ENCODE assay signal across 1 cellular context in genomic region chr10:71631007-71631859, GRCh38.
A peak's percentile ranks its signal among the peaks of the same experiment; 100 is the strongest.
TF ChIP-seq lines count a peak whose summit lies in the region.

No MANE protein-coding gene starts in this region.

TF ChIP-seq in HEK293, 187 proteins besides CTCF, POLR2A, EP300 and RAD21 (continued from another document and continues in another):
- TF ChIP-seq ZEB2 (tag by site-specific recombination; IDR thresholded peaks at IDR 0.05) (no peak), AEBP2 (tag by site-specific recombination; IDR thresholded peaks at IDR 0.05; ENCODE audit: borderline replicate concordance) (no peak), SCRT2 (tag by site-specific recombination; IDR thresholded peaks at IDR 0.05) (no peak), ATF2 (tag by site-specific recombination; IDR thresholded peaks at IDR 0.05; ENCODE audit: low read depth) (no peak), ZBTB10 (tag by site-specific recombination; IDR thresholded peaks at IDR 0.05) (no peak), WT1 (tag by site-specific recombination; IDR thresholded peaks at IDR 0.05) (peak; percentile 95), MZF1 (tag by site-specific recombination; IDR thresholded peaks at IDR 0.05; ENCODE audit: borderline replicate concordance) (no peak; the same call in 1 of the 2 replicates), HOXC10 (CRISPR knock-in tag; IDR thresholded peaks at IDR 0.05) (no peak), FEZF1 (tag by site-specific recombination; IDR thresholded peaks at IDR 0.05) (peak; percentile 86), SALL2 (tag by site-specific recombination; IDR thresholded peaks at IDR 0.05; ENCODE audit: borderline replicate concordance) (no peak), ZNF18 (tag by site-specific recombination; IDR thresholded peaks at IDR 0.05) (no peak), MYNN (tag by site-specific recombination; IDR thresholded peaks at IDR 0.05; ENCODE audit: borderline replicate concordance) (no peak), ZNF202 (tag by site-specific recombination; IDR thresholded peaks at IDR 0.05; ENCODE audit: borderline replicate concordance) (no peak), ZNF335 (tag by site-specific recombination; conservative IDR thresholded peaks at IDR 0.05) (no peak), ZNF549 (tag by site-specific recombination; IDR thresholded peaks at IDR 0.05) (no peak), YY2 (tag by site-specific recombination; IDR thresholded peaks at IDR 0.05) (no peak), ZNF133 (tag by site-specific recombination; IDR thresholded peaks at IDR 0.05) (no peak), ELK4 (IDR thresholded peaks at IDR 0.05; ENCODE audit: borderline replicate concordance, low read depth, low read length) (no peak), ZSCAN23 (tag by site-specific recombination; IDR thresholded peaks at IDR 0.05) (no peak), ZNF704 (tag by site-specific recombination; IDR thresholded peaks at IDR 0.05) (no peak), ZNF692 (tag by site-specific recombination; IDR thresholded peaks at IDR 0.05) (no peak), ZNF514 (tag by site-specific recombination; IDR thresholded peaks at IDR 0.05) (no peak), YY1 (tag by site-specific recombination; IDR thresholded peaks at IDR 0.05) (no peak), ZNF449 (tag by site-specific recombination; IDR thresholded peaks at IDR 0.05) (no peak), ZNF24 (tag by site-specific recombination; IDR thresholded peaks at IDR 0.05) (peak; percentile 24; the same call in 1 of the 2 replicates), ZNF248 (tag by site-specific recombination; IDR thresholded peaks at IDR 0.05) (no peak), PRDM1 (tag by site-specific recombination; IDR thresholded peaks at IDR 0.05) (no peak), ZNF76 (tag by site-specific recombination; IDR thresholded peaks at IDR 0.05; ENCODE audit: borderline replicate concordance, low read depth) (no peak), ZBTB11 (tag by site-specific recombination; conservative IDR thresholded peaks at IDR 0.05; ENCODE audit: low read depth) (no peak), ZNF600 (tag by site-specific recombination; IDR thresholded peaks at IDR 0.05) (peak; percentile 75; the same call in 1 of the 2 replicates), PBX3 (CRISPR knock-in tag; IDR thresholded peaks at IDR 0.05) (no peak), ZNF624 (tag by site-specific recombination; IDR thresholded peaks at IDR 0.05) (no peak), ZBTB17 (tag by site-specific recombination; IDR thresholded peaks at IDR 0.05) (peak; percentile 82), MEIS1 (CRISPR knock-in tag; IDR thresholded peaks at IDR 0.05; ENCODE audit: borderline replicate concordance) (no peak), ZNF155 (tag by site-specific recombination; IDR thresholded peaks at IDR 0.05) (no peak), SP7 (tag by site-specific recombination; IDR thresholded peaks at IDR 0.05) (peak; percentile 89), ZBTB48 (tag by site-specific recombination; IDR thresholded peaks at IDR 0.05) (peak; percentile 70), ZNF174 (tag by site-specific recombination; IDR thresholded peaks at IDR 0.05) (no peak), ZNF660 (tag by site-specific recombination; IDR thresholded peaks at IDR 0.05) (peak; percentile 78), ZNF214 (tag by site-specific recombination; IDR thresholded peaks at IDR 0.05; ENCODE audit: borderline replicate concordance) (no peak)
